1 cellular context compared by ENCODE assay signal in the genomic region with DNA sequence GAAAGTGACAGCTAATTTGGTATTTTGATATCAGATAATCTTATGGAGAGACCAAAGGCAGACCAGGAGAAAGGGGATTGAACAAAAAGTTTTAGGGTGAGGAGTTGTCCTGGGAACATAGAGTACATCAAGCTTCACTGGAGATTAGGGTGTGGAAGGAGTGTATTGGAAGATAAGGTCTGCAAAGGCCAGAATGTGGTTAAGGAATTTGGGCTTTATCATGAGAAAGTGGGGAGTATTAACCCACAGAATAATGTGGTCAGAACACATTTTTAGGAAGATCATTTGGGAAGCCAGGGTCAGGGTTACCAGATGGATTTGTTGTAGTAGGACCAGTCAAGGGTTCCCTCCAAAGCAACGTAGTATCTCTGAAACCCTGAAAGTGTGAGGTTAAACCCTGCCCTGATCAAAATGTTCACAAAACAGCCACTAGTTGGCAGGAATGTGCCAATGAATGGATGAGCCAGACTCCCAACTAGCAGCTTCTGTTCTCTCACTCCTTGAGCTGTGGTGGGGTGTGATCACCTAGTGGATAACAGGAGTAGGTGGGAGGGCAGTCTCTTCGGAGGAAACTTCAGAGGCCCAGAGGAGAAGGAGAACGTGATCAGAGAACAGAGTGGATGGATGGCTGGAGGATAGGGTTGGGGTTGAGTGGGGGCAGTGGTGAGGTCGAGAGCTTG.
TF ChIP-seq lines count a peak whose summit lies in the region.

No MANE protein-coding gene starts in this region.

TF ChIP-seq in H1, 55 proteins besides CTCF, POLR2A, EP300 and RAD21 (continued from another document):
- 0 out of 2 replicates have a peak, but pooled peaks have one; percentile 30 for TF ChIP-seq MAX (IDR thresholded peaks at IDR 0.05)
TF ChIP-seq in H1: peak in this region for 5.
